In genomic region chr11:108817971-108818370, GRCh38 we compare ENCODE assay signal across 26 cellular contexts.
"Had no signal": no experiment of that assay in that cellular context is flagged by ENCODE, and none has a peak within 500 bp of the region (broad histone marks: within the 10 kb centered on the region; RNA-seq: fewer than 3 reads in every experiment).

No MANE protein-coding gene starts in this region.

- H3K27me3 ChIP-seq: breast epithelium, spleen, tibial nerve had no signal

- H3K4me1 ChIP-seq: breast epithelium, parathyroid adenoma, psoas muscle, spleen, tibial nerve had no signal

- H3K4me1 Mint-ChIP-seq: activated naive CD4-positive, alpha-beta T cell treated with anti-CD3 and anti-CD28 coated beads, Interleukin-2, amount 10 ng/mL, durations not matched to agents 7 days and 5 days had no signal

- H3K4me3 ChIP-seq: breast epithelium, psoas muscle, spleen, tibial nerve had no signal

- H3K27me3 Mint-ChIP-seq: activated naive CD4-positive, alpha-beta T cell treated with anti-CD3 and anti-CD28 coated beads, Interleukin-2, amount 10 ng/mL, durations not matched to agents 7 days and 5 days; activated naive CD8-positive, alpha-beta T cell treated with anti-CD3 and anti-CD28 coated beads, Interleukin-2, amount 10 ng/mL, durations not matched to agents 7 days and 5 days; central memory CD8-positive, alpha-beta T cell; naive B cell; T-helper 17 cell had no signal

- H3K4me3 Mint-ChIP-seq: activated naive CD4-positive, alpha-beta T cell treated with anti-CD3 and anti-CD28 coated beads, Interleukin-2, amount 10 ng/mL, durations not matched to agents 7 days and 5 days; activated naive CD8-positive, alpha-beta T cell treated with anti-CD3 and anti-CD28 coated beads, Interleukin-2, amount 10 ng/mL, durations not matched to agents 7 days and 5 days; activated T-helper 1 cell treated with anti-CD3 and anti-CD28 coated beads, Interleukin-12 subunit alpha, Interleukin-12 subunit beta, Interleukin-2, Interleukin-4 antibody, amounts not matched to agents 30 ng/mL and 10 ng/mL and 1 ng/mL, durations not matched to agents 14 hours and 24 hours and 36 hours; central memory CD8-positive, alpha-beta T cell; naive B cell; T-helper 17 cell had no signal

- H3K9me3 Mint-ChIP-seq: activated naive CD4-positive, alpha-beta T cell treated with anti-CD3 and anti-CD28 coated beads, Interleukin-2, amount 10 ng/mL, durations not matched to agents 7 days and 5 days; activated T-helper 1 cell treated with anti-CD3 and anti-CD28 coated beads, Interleukin-12 subunit alpha, Interleukin-12 subunit beta, Interleukin-2, Interleukin-4 antibody, amounts not matched to agents 30 ng/mL and 10 ng/mL and 1 ng/mL, durations not matched to agents 14 hours and 24 hours and 36 hours; central memory CD8-positive, alpha-beta T cell had no signal

- H3K36me3 ChIP-seq: breast epithelium, spleen, tibial nerve, WERI-Rb-1 had no signal

- H3K27ac Mint-ChIP-seq: activated naive CD4-positive, alpha-beta T cell treated with anti-CD3 and anti-CD28 coated beads, Interleukin-2, amount 10 ng/mL, durations not matched to agents 7 days and 5 days; activated naive CD8-positive, alpha-beta T cell treated with anti-CD3 and anti-CD28 coated beads, Interleukin-2, amount 10 ng/mL, durations not matched to agents 7 days and 5 days; activated T-helper 1 cell treated with anti-CD3 and anti-CD28 coated beads, Interleukin-12 subunit alpha, Interleukin-12 subunit beta, Interleukin-2, Interleukin-4 antibody, amounts not matched to agents 30 ng/mL and 10 ng/mL and 1 ng/mL, durations not matched to agents 14 hours and 24 hours and 36 hours; T-helper 17 cell had no signal

- H3K27ac ChIP-seq: breast epithelium, epithelial cell of prostate, parathyroid adenoma, psoas muscle, spleen, tibial nerve, WERI-Rb-1 had no signal

- DNase-seq: activated CD4-positive, alpha-beta T cell treated with anti-CD3 and anti-CD28 coated beads for 48 hours; activated CD4-positive, alpha-beta T cell treated with anti-CD3 and anti-CD28 coated beads, Interleukin-2, amount 50 U/mL, for 48 hours; activated CD8-positive, alpha-beta memory T cell treated with anti-CD3 and anti-CD28 coated beads, Interleukin-2, amount 50 U/mL, for 4 hours; activated effector memory CD4-positive, alpha-beta T cell treated with anti-CD3 and anti-CD28 coated beads, Interleukin-2, amount 50 U/mL, for 16 hours; activated naive CD4-positive, alpha-beta T cell treated with anti-CD3 and anti-CD28 coated beads, Interleukin-2, amount 10 ng/mL, durations not matched to agents 7 days and 5 days; activated naive CD8-positive, alpha-beta T cell treated with anti-CD3 and anti-CD28 coated beads, Interleukin-2, amount 10 ng/mL, durations not matched to agents 7 days and 5 days; activated T-cell treated with anti-CD3 and anti-CD28 coated beads, Interleukin-2, amount 50 U/mL, for 1 hour; amniotic stem cell; dermis blood vessel endothelial cell; effector CD4-positive, alpha-beta T cell; hippocampal formation; left ventricle myocardium superior; naive B cell; psoas muscle; right cardiac atrium; spleen; stimulated activated naive CD4-positive, alpha-beta T cell treated with Interleukin-2 at 50 U/mL for 16 hours; T-helper 17 cell; T1000; WERI-Rb-1 had no signal

- H3K9me3 ChIP-seq: breast epithelium, psoas muscle, spleen, tibial nerve had no signal

- H3K36me3 Mint-ChIP-seq: activated naive CD4-positive, alpha-beta T cell treated with anti-CD3 and anti-CD28 coated beads, Interleukin-2, amount 10 ng/mL, durations not matched to agents 7 days and 5 days had no signal
